In the genomic region with DNA sequence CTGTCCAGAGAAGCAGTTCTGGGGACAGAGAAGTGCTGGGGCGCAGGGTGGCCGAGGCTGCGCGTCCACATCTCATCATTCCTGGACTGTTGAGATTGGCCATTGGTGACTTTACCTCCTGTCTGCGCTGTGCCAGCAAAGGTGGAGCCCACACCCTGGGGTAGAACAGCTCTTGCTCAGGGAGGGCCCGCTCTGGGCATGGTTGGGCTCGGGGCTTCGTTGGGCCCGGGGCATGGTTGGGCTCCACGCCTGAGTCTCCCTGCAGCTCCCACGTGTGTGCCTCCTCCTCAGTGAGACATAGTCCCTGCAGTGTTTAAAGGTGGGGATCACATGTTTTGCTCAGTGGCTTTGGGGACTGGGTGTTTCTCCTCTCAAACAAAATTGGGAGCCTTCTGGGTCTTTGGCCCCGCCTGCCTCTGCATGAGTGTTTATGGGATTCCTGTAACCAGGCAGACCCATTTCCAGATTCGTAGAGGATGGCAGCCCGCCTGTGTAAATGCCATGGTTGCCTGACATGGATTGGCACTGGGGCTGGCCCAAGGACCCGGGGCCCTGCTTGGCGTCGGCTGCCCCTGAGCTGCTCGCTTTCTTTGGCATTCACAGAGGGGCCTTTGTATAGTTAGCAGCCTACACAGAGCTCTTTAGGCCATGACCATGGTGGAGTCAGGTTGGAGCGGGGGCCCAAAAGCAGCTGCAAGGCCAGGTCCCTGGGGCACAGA, we compare ENCODE assay signal across 1 cellular context.
TF ChIP-seq lines count a peak whose summit lies in the region.

No MANE protein-coding gene starts in this region.

TF ChIP-seq in GM23338, 12 proteins besides CTCF, POLR2A, EP300 and RAD21 (continued from another document):
- TF ChIP-seq, protein P1, sequence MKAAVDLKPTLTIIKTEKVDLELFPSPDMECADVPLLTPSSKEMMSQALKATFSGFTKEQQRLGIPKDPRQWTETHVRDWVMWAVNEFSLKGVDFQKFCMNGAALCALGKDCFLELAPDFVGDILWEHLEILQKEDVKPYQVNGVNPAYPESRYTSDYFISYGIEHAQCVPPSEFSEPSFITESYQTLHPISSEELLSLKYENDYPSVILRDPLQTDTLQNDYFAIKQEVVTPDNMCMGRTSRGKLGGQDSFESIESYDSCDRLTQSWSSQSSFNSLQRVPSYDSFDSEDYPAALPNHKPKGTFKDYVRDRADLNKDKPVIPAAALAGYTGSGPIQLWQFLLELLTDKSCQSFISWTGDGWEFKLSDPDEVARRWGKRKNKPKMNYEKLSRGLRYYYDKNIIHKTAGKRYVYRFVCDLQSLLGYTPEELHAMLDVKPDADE (IDR thresholded peaks at IDR 0.05), result no peak
